9 cellular contexts compared by ENCODE assay signal in the genomic region with DNA sequence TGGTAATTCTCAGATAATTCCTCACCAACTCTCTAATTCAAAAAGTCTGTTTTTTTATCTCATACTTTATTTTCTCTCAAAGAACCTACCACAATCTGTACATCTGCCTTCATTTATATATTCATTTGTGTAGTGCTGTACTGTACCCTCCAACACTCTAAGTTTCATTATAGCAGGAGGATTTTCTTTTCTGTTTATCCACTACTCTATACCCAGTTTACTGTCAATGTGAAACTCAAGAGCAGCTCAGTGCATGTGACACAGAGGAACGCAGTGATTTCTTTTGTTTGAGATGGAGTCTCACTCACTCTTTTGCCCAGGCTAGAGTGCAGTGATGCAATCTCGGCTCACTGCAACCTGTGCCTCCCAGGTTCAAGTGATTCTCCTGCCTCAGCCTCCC.
"Had no signal": no experiment of that assay in that cellular context is flagged by ENCODE, and none has a peak within 500 bp of the region (broad histone marks: within the 10 kb centered on the region; RNA-seq: fewer than 3 reads in every experiment).

No MANE protein-coding gene starts in this region.

- H3K9ac ChIP-seq: GM23248 had no signal

- H3K27ac Mint-ChIP-seq: HFFc6 had no signal

- ATAC-seq: HCT116, K562 had no signal

- H3K4me1 ChIP-seq: HAP-1 had no signal

- H3K4me3 ChIP-seq: GM23248, HAP-1, K562 had no signal

- H2AFZ ChIP-seq: GM23248 had no signal

- H3K9me3 ChIP-seq: HAP-1 had no signal

- FAIRE-seq: K562 had no signal

- H3K36me3 ChIP-seq: HAP-1 had no signal

- DNase-seq: GM23248, GOT3, H7, HFFc6, IMR-90 had no signal

- H3K27ac ChIP-seq: GM23248, HL-60 had no signal

- H3K4me3 Mint-ChIP-seq: HFFc6 had no signal
